Comparison of ENCODE assay signal across 1 cellular context in the genomic region with DNA sequence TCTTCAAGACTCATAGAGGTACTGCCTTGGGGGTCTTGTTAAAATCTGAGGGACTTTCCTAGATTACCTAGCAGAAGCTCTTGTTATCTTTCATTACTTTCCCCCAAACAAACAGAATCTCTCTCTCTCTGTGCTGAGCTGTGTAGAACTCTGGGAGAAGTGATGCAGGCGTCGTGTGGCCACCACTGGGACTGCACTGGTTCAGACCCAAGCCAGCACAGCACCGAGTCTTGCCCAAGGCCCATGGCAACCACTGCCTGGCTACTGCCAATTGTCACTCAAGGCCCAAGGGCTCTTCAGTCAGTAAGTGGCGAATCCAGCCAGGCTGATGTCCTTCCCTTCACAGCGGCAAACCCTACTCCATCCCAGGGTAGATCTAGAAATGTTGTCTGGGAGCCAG.
TF ChIP-seq lines count a peak whose summit lies in the region.

No MANE protein-coding gene starts in this region.

TF ChIP-seq in WTC11, 78 proteins besides CTCF, POLR2A, EP300 and RAD21:
- TF ChIP-seq, protein P1, sequence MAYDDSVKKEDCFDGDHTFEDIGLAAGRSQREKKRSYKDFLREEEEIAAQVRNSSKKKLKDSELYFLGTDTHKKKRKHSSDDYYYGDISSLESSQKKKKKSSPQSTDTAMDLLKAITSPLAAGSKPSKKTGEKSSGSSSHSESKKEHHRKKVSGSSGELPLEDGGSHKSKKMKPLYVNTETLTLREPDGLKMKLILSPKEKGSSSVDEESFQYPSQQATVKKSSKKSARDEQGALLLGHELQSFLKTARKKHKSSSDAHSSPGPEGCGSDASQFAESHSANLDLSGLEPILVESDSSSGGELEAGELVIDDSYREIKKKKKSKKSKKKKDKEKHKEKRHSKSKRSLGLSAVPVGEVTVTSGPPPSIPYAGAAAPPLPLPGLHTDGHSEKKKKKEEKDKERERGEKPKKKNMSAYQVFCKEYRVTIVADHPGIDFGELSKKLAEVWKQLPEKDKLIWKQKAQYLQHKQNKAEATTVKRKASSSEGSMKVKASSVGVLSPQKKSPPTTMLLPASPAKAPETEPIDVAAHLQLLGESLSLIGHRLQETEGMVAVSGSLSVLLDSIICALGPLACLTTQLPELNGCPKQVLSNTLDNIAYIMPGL (CRISPR knock-in tag; IDR thresholded peaks at IDR 0.05), result no peak
- TF ChIP-seq FOXK1 (CRISPR knock-in tag; IDR thresholded peaks at IDR 0.05) (no peak), ATF1 (CRISPR knock-in tag; IDR thresholded peaks at IDR 0.05) (no peak), GRHL2 (CRISPR knock-in tag; IDR thresholded peaks at IDR 0.05; ENCODE audit: insufficient replicate concordance, severe bottlenecking) (no peak), ESRRA (CRISPR knock-in tag; IDR thresholded peaks at IDR 0.05; ENCODE audit: borderline replicate concordance) (no peak), SP1 (CRISPR knock-in tag; conservative IDR thresholded peaks at IDR 0.05) (no peak), ZBTB21 (CRISPR knock-in tag; IDR thresholded peaks at IDR 0.05; ENCODE audit: borderline replicate concordance) (no peak)
- TF ChIP-seq, protein P2, sequence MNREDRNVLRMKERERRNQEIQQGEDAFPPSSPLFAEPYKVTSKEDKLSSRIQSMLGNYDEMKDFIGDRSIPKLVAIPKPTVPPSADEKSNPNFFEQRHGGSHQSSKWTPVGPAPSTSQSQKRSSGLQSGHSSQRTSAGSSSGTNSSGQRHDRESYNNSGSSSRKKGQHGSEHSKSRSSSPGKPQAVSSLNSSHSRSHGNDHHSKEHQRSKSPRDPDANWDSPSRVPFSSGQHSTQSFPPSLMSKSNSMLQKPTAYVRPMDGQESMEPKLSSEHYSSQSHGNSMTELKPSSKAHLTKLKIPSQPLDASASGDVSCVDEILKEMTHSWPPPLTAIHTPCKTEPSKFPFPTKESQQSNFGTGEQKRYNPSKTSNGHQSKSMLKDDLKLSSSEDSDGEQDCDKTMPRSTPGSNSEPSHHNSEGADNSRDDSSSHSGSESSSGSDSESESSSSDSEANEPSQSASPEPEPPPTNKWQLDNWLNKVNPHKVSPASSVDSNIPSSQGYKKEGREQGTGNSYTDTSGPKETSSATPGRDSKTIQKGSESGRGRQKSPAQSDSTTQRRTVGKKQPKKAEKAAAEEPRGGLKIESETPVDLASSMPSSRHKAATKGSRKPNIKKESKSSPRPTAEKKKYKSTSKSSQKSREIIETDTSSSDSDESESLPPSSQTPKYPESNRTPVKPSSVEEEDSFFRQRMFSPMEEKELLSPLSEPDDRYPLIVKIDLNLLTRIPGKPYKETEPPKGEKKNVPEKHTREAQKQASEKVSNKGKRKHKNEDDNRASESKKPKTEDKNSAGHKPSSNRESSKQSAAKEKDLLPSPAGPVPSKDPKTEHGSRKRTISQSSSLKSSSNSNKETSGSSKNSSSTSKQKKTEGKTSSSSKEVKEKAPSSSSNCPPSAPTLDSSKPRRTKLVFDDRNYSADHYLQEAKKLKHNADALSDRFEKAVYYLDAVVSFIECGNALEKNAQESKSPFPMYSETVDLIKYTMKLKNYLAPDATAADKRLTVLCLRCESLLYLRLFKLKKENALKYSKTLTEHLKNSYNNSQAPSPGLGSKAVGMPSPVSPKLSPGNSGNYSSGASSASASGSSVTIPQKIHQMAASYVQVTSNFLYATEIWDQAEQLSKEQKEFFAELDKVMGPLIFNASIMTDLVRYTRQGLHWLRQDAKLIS (CRISPR knock-in tag; IDR thresholded peaks at IDR 0.05; ENCODE audit: borderline replicate concordance), result no peak
- TF ChIP-seq, protein P3, sequence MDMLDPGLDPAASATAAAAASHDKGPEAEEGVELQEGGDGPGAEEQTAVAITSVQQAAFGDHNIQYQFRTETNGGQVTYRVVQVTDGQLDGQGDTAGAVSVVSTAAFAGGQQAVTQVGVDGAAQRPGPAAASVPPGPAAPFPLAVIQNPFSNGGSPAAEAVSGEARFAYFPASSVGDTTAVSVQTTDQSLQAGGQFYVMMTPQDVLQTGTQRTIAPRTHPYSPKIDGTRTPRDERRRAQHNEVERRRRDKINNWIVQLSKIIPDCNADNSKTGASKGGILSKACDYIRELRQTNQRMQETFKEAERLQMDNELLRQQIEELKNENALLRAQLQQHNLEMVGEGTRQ (CRISPR knock-in tag; IDR thresholded peaks at IDR 0.05), result no peak
- TF ChIP-seq, protein P4, sequence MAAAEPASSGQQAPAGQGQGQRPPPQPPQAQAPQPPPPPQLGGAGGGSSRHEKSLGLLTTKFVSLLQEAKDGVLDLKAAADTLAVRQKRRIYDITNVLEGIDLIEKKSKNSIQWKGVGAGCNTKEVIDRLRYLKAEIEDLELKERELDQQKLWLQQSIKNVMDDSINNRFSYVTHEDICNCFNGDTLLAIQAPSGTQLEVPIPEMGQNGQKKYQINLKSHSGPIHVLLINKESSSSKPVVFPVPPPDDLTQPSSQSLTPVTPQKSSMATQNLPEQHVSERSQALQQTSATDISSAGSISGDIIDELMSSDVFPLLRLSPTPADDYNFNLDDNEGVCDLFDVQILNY (CRISPR knock-in tag; IDR thresholded peaks at IDR 0.05), result no peak
